19 cellular contexts compared by ENCODE assay signal in genomic region chr1:15196069-15196468, GRCh38. TPM values are rescaled to one million over a fixed set of nuclear protein-coding genes. Genes with fewer than 3 reads are reported as not detected.
DNase-seq lines count a peak whose midpoint lies in the region; ATAC-seq, FAIRE-seq and TF ChIP-seq lines count a peak whose summit lies in the region.
"Had no signal": no experiment of that assay in that cellular context is flagged by ENCODE, and none has a peak within 500 bp of the region (broad histone marks: within the 10 kb centered on the region; RNA-seq: fewer than 3 reads in every experiment).

No MANE protein-coding gene starts in this region.

- no peak for DNase-seq in GM23338 (ENCODE audit: low spot score)
- DNase-seq in WTC11 (ENCODE audit: low spot score): no peak
- DNase-seq in endothelial cell of umbilical vein (ENCODE audit: low read depth, low spot score): no peak
- no peak for DNase-seq in stomach
- no peak for DNase-seq in SK-N-DZ (ENCODE audit: low spot score)
- DNase-seq in HuH-7.5 (ENCODE audit: low spot score): no peak
- no peak for DNase-seq in endothelial cell (ENCODE audit: low spot score)
- DNase-seq: CD4-positive, alpha-beta memory T cell; COR-L47; KBM-7; NCI-H1105 treated with DMSO at 0.1 percent for 48 hours; NCI-H1930; NCI-H446; NCI-H524 treated with DMSO at 0.1 percent for 48 hours; NCI-H774; SJCRH30 had no signal

- TF ChIP-seq POLR2A in endothelial cell of umbilical vein (IDR thresholded peaks at IDR 0.05; ENCODE audit: low read depth, low read length) (no peak), stomach (IDR thresholded peaks at IDR 0.05) (no peak)

- POLR2A ChIA-PET in WTC11 (lab: Charles Lee) (interaction anchor here (1.0 kb wide), 1 partner anchor 8 kb away, joined by 4 read pairs; no protein-coding TSS in a partner anchor), endothelial cell of umbilical vein (lab: Charles Lee) (no interaction called here)

- no TSS peak for BruUV-seq in endothelial cell of umbilical vein (replicated peaks; lab: Mats Ljungman, UMichigan)

- ATAC-seq in GM23338 (no peak), WTC11 (no peak)

- no peaks in the 10 kb centered on the region for H3K9me1 ChIP-seq in endothelial cell of umbilical vein (replicated peaks; ENCODE audit: control insufficient read depth, extremely low read depth, insufficient read depth, low read length)

- no peak overlapping the region for H3K4me2 ChIP-seq in GM23338
- no peak overlapping the region for H3K4me2 ChIP-seq in endothelial cell of umbilical vein (ENCODE audit: insufficient read depth, low read length)

- TF ChIP-seq EP300 in stomach (IDR thresholded peaks at IDR 0.05): no peak

- no peak overlapping the region for H3K9ac ChIP-seq in endothelial cell of umbilical vein (replicated peaks; ENCODE audit: extremely low read depth, insufficient read depth, low read length)

- no peaks in the 10 kb centered on the region for H3K36me3 ChIP-seq in GM23338 (ENCODE audit: insufficient read depth)
- no peaks in the 10 kb centered on the region for H3K36me3 ChIP-seq in endothelial cell of umbilical vein (ENCODE audit: control insufficient read depth in 2 of 2, extremely low read depth in 1 of 2, insufficient read depth in 2 of 2, low read length in 2 of 2)
- peaks cover 0 to 10% (median 0%) of the 10 kb centered on the region in 4 donors for H3K36me3 ChIP-seq in stomach
- H3K36me3 ChIP-seq: SJCRH30 had no signal

- TF ChIP-seq CTCF in GM23338 (conservative IDR thresholded peaks at IDR 0.05; ENCODE audit: low read depth in 2 of 2) (no peak), WTC11 (IDR thresholded peaks at IDR 0.05) (no peak), endothelial cell of umbilical vein (IDR thresholded peaks at IDR 0.05; ENCODE audit: extremely low read depth in 1 of 2, insufficient read depth in 1 of 2, low read depth in 1 of 2, low read length in 2 of 2) (no peak), stomach (IDR thresholded peaks at IDR 0.05) (no peak), endothelial cell (IDR thresholded peaks at IDR 0.05; ENCODE audit: unreplicated experiment) (no peak)

- H3K27ac ChIP-seq in GM23338 (ENCODE audit: low read depth) (no peak overlapping the region), endothelial cell of umbilical vein (ENCODE audit: insufficient read depth, low read depth, low read length) (no peak overlapping the region), stomach (peak overlapping the region in 3 of 5 donors; percentile 84 to 90 (median 89))
- H3K27ac ChIP-seq: SJCRH30 had no signal

- H3K9me3 ChIP-seq in endothelial cell of umbilical vein (replicated peaks; ENCODE audit: control insufficient read depth, insufficient read depth, low read length) (no peaks in the 10 kb centered on the region), stomach (no peaks in the 10 kb centered on the region)
- H3K9me3 ChIP-seq: SJCRH30 had no signal

- H3K36me3 Mint-ChIP-seq in GM23338 (ENCODE audit: low read depth) (no peaks in the 10 kb centered on the region), WTC11 (no peaks in the 10 kb centered on the region), endothelial cell (ENCODE audit: low read depth, unreplicated experiment) (peaks cover 9% of the 10 kb centered on the region)
- H3K36me3 Mint-ChIP-seq: CD4-positive, alpha-beta memory T cell had no signal

- H3K4me3 ChIP-seq in GM23338: no peak overlapping the region
- H3K4me3 ChIP-seq in endothelial cell of umbilical vein (replicated peaks in 1 of 3; ENCODE audit: insufficient read depth in 1 of 3, low read depth in 1 of 3, low read length in 3 of 3): no peak overlapping the region
- H3K4me3 ChIP-seq in stomach: no peak overlapping the region
- H3K4me3 ChIP-seq: SJCRH30 had no signal

- peaks cover 13% of the 10 kb centered on the region; the same call in 1 of the 2 replicates for H3K4me1 ChIP-seq in GM23338 (ENCODE audit: insufficient read depth)
- H3K4me1 ChIP-seq in endothelial cell of umbilical vein (ENCODE audit: control insufficient read depth, extremely low read depth, insufficient read depth, low read length): peaks cover 14% of the 10 kb centered on the region
- peaks cover 48 to 85% (median 67%) of the 10 kb centered on the region in 4 donors for H3K4me1 ChIP-seq in stomach

- H3K4me1 Mint-ChIP-seq in GM23338 (peaks cover 42% of the 10 kb centered on the region), WTC11 (peaks cover 42% of the 10 kb centered on the region), endothelial cell (ENCODE audit: unreplicated experiment) (peaks cover 19% of the 10 kb centered on the region)
- H3K4me1 Mint-ChIP-seq: CD4-positive, alpha-beta memory T cell had no signal

- no peaks in the 10 kb centered on the region for H3K27me3 ChIP-seq in GM23338 (ENCODE audit: insufficient read depth)
- H3K27me3 ChIP-seq in endothelial cell of umbilical vein (ENCODE audit: control insufficient read depth in 2 of 2, insufficient read depth in 2 of 2, low read length in 2 of 2): no peaks in the 10 kb centered on the region
- H3K27me3 ChIP-seq in stomach: no peaks in the 10 kb centered on the region
- H3K27me3 ChIP-seq: SJCRH30 had no signal

- no peaks in the 10 kb centered on the region for H3F3A ChIP-seq in GM23338 (replicated peaks; ENCODE audit: low read depth)

- no peaks in the 10 kb centered on the region; the same call in 1 of the 2 replicates for H3K9me2 ChIP-seq in GM23338 (ENCODE audit: insufficient read depth)

- 72 to 78% (median 74%) methylated on average over 9 of the region's 9 CpGs for WGBS in stomach, 5 donors

- no peak overlapping the region for H2AFZ ChIP-seq in GM23338
- H2AFZ ChIP-seq in endothelial cell of umbilical vein (ENCODE audit: low read depth, low read length): no peak overlapping the region

- H3K4me3 Mint-ChIP-seq in GM23338: no peak overlapping the region
- H3K4me3 Mint-ChIP-seq in WTC11: no peak overlapping the region
- no peak overlapping the region for H3K4me3 Mint-ChIP-seq in endothelial cell (ENCODE audit: unreplicated experiment)
- H3K4me3 Mint-ChIP-seq: CD4-positive, alpha-beta memory T cell had no signal

- H3K9me3 Mint-ChIP-seq in GM23338 (no peaks in the 10 kb centered on the region), WTC11 (no peaks in the 10 kb centered on the region), endothelial cell (ENCODE audit: unreplicated experiment) (no peaks in the 10 kb centered on the region)
- H3K9me3 Mint-ChIP-seq: CD4-positive, alpha-beta memory T cell had no signal

- H3K27me3 Mint-ChIP-seq in GM23338 (ENCODE audit: insufficient read depth, low read depth, poor library complexity): peaks cover 5% of the 10 kb centered on the region
- H3K27me3 Mint-ChIP-seq in WTC11 (ENCODE audit: low read depth): no peaks in the 10 kb centered on the region
- H3K27me3 Mint-ChIP-seq in endothelial cell (ENCODE audit: unreplicated experiment): no peaks in the 10 kb centered on the region

- CTCF ChIA-PET in WTC11 (lab: Charles Lee): interaction anchor here (1.3 to 1.8 kb wide), 2 partner anchors 9 to 76 kb away, joined by 3 to 4 read pairs; no protein-coding TSS in a partner anchor
- CTCF ChIA-PET in endothelial cell of umbilical vein (lab: Charles Lee): interaction anchor here (0.6 to 1.3 kb wide), 2 partner anchors 13 to 17 kb away, joined by 3 to 4 read pairs; no protein-coding TSS in a partner anchor

- no peaks in the 10 kb centered on the region; the same call in 1 of the 2 replicates for H4K20me1 ChIP-seq in GM23338 (replicated peaks; ENCODE audit: insufficient read depth)
- no peaks in the 10 kb centered on the region for H4K20me1 ChIP-seq in endothelial cell of umbilical vein (replicated peaks; ENCODE audit: control insufficient read depth, extremely low read depth, insufficient read depth, low read length)

- dilution Hi-C loops in endothelial cell of umbilical vein (cut with MboI; ENCODE audit: extremely low pct_ligation_motif_present, low sequenced_read_pairs): no loop called here

- H3K79me2 ChIP-seq in GM23338 (replicated peaks; ENCODE audit: insufficient read depth) (no peaks in the 10 kb centered on the region; the same call in none of the 2 replicates), endothelial cell of umbilical vein (ENCODE audit: control insufficient read depth, insufficient read depth, low read length) (no peaks in the 10 kb centered on the region)

- FAIRE-seq in endothelial cell of umbilical vein (lab: Jason Lieb, UNC): peak; percentile 8
- FAIRE-seq: G401.6, RCC 7860 had no signal

- intact Hi-C loops in endothelial cell of umbilical vein (cut with micrococcal nuclease): no loop called here
- intact Hi-C loops in stomach (cut with DNase I; ENCODE audit: low total_unique reads): loop anchor here (5.0 kb wide), 1 partner anchor 39 kb away; no protein-coding TSS in a partner anchor

- H3K27ac Mint-ChIP-seq in GM23338 (peak overlapping the region; percentile 51; the same call in 1 of the 2 replicates), WTC11 (peak overlapping the region; percentile 91), endothelial cell (ENCODE audit: unreplicated experiment) (no peak overlapping the region)
- H3K27ac Mint-ChIP-seq: CD4-positive, alpha-beta memory T cell had no signal

RNA-seq across cellular contexts. Expression of gene TMEM51, which starts 42.5 kb away (rescaled TPM):
- 5.2 and 7.9 TPM in 2 replicates for total RNA-seq in GM23338 (2014; rRNA removed; shearing (Covaris generic))
- 4.0 and 4.7 TPM in 2 replicates for polyA plus RNA-seq in GM23338 (2016; fragmentation: Nextera tagmentation; extraction: Ambion mirVana)
- total RNA-seq in WTC11 (2021): 9.2 to 10.4 TPM (median 9.4 TPM) in 3 replicates
- total RNA-seq in endothelial cell of umbilical vein: 10.5 and 13.7 TPM in 2 replicates
- 11.5 and 13.9 TPM in 2 replicates for polyA plus RNA-seq in endothelial cell of umbilical vein
- 10.1 TPM in 2 replicates for polyA plus RNA-seq in endothelial cell of umbilical vein (2011; cell fraction: cytosol; rRNA removed)
- polyA plus RNA-seq in endothelial cell of umbilical vein (2011; cell fraction: nucleus; rRNA removed): 9.5 and 11.3 TPM in 2 replicates
- polyA plus RNA-seq in endothelial cell of umbilical vein (2012): 8.6 and 8.9 TPM in 2 replicates
- 5.9 and 8.2 TPM in 2 replicates for polyA minus RNA-seq in endothelial cell of umbilical vein
- 3.9 TPM for polyA minus RNA-seq in endothelial cell of umbilical vein (2011; cell fraction: cytosol; rRNA and poly(A)+ RNA removed)
- 2.6 and 3.5 TPM in 2 replicates for polyA minus RNA-seq in endothelial cell of umbilical vein (2011; cell fraction: nucleus; rRNA and poly(A)+ RNA removed)
- total RNA-seq in stomach: 10 to 100 TPM in 4 of 5 donors, 1 to 10 TPM in 1; 1.2 to 32.2 (median 13.8) TPM
- polyA plus RNA-seq in stomach: 10 to 100 TPM; 13.6 to 18.2 (median 17.2) TPM
- polyA plus RNA-seq in SK-N-DZ (2014; cell fraction: cytosol; rRNA removed): 27.4 and 37.8 TPM in 2 replicates
- 11.9 and 19.9 TPM in 2 replicates for polyA plus RNA-seq in SK-N-DZ (2014; cell fraction: nucleus; rRNA removed)
- 23.5 TPM for total RNA-seq in endothelial cell (ENCODE audit: unreplicated experiment)
- polyA plus RNA-seq: CD4-positive, alpha-beta memory T cell had no signal

RNA-seq across cellular contexts. Expression of gene FHAD1, which starts 51.0 kb away (rescaled TPM):
- total RNA-seq in GM23338 (2014; rRNA removed; shearing (Covaris generic)): 1.9 and 3.3 TPM in 2 replicates
- polyA plus RNA-seq in GM23338 (2016; fragmentation: Nextera tagmentation; extraction: Ambion mirVana) (1.8 and 2.5 TPM in 2 replicates), endothelial cell of umbilical vein (0.04 TPM in 1 of 2 replicates, not detected in the other), stomach (1 to 10 TPM in 2 of 3 donors, under 1 TPM in 1; 0.38 to 1.7 (median 1.1) TPM)
- total RNA-seq in WTC11 (2021) (2.6 to 3.0 TPM (median 2.9 TPM) in 3 replicates), endothelial cell of umbilical vein (0.51 and 0.69 TPM in 2 replicates), stomach (1 to 10 TPM in 2 of 5 donors, under 1 TPM in 1, not detected in 2; 0.45 to 5.1 (median 2.9) TPM), endothelial cell (ENCODE audit: unreplicated experiment) (2.1 TPM)
- polyA plus RNA-seq in endothelial cell of umbilical vein (2011; cell fraction: cytosol; rRNA removed): 0.07 and 0.08 TPM in 2 replicates
- polyA plus RNA-seq in endothelial cell of umbilical vein (2011; cell fraction: nucleus; rRNA removed): 0.24 and 0.38 TPM in 2 replicates
- polyA plus RNA-seq in endothelial cell of umbilical vein (2012): 0.14 and 0.36 TPM in 2 replicates
- polyA minus RNA-seq in endothelial cell of umbilical vein: not detected in 2 replicates
- polyA minus RNA-seq in endothelial cell of umbilical vein (2011; cell fraction: cytosol; rRNA and poly(A)+ RNA removed): not detected
- 0.14 and 0.24 TPM in 2 replicates for polyA minus RNA-seq in endothelial cell of umbilical vein (2011; cell fraction: nucleus; rRNA and poly(A)+ RNA removed)
- 1.2 and 1.6 TPM in 2 replicates for polyA plus RNA-seq in SK-N-DZ (2014; cell fraction: cytosol; rRNA removed)
- polyA plus RNA-seq in SK-N-DZ (2014; cell fraction: nucleus; rRNA removed): 0.62 and 9.1 TPM in 2 replicates
- total RNA-seq: CD4-positive, alpha-beta memory T cell; MCF 10A had no signal

Comparison
In these comparisons a context has a peak if more than half of its experiments do, and no peak if none do; other contexts are left out.
1. H3K27ac ChIP-seq: peak in stomach (3 of 5); none in GM23338 (single experiment) and endothelial cell of umbilical vein (single experiment).